ENCODE assay signal across 8 cellular contexts in the genomic region with DNA sequence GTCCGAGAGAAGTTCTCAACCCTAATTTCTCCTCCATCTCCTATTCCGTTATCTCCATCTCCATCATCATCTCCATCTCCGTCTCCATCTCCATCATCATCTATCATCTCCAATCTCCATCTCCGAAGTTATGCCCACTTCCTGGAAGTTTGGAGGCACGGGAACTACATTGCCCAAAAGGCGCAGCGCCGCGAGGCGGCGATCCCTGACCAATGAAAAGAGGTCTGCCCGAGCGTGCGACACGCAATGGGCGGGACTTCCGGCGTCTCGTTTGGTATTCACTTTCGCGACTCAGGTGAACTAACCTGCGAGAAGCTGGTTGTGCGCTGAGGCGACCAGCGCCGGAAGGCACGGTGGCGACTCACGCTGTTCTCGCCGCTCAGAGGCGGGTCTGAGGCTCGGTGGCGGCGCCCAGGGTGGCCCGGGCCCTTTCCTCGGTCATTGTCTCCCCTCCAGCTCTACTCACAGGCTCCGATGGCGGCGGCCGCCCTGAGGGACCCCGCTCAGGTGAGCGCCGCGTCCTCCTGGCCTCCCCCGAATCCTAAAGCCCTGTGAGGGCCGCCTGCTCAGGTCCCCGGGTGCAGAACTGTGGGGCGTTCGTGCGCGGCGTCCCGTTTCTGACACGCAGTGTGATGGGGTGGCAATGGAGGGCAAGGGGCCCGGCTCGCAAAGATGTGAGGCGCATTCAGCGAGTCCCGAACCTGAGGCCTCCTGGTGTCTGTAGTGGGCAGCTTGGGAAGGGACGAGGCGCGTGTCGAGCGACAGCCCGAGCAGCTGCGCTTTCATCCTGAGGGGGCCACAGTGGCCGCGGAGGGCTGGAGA. TPM values are rescaled to one million over a fixed set of nuclear protein-coding genes. Genes with fewer than 3 reads are reported as not detected.
DNase-seq lines count a peak whose midpoint lies in the region; ATAC-seq and TF ChIP-seq lines count a peak whose summit lies in the region.
"Not testable (repeated sequence)": the region's sequence is repeated elsewhere in the genome, so short reads cannot be mapped to it uniquely, and the experiment has no call there.

Gene ZNF419, plus strand, starts transcription at position 274 of the 822 bp plus-strand sequence. Its CDS starts 201 bp downstream, at position 475.

- H3K4me1 Mint-ChIP-seq in activated T-cell treated with anti-CD3 and anti-CD28 coated beads, Interleukin-2, amount 50 U/mL, for 4 hours (ENCODE audit: low read depth), result peaks cover 13% of the 10 kb centered on the region

- TF ChIP-seq POLR2A in esophagus squamous epithelium (IDR thresholded peaks at IDR 0.05), result peak in 2 of 4 donors; percentile 57 to 61

- in situ Hi-C loops in KBM-7 (cut with MboI; ENCODE audit: low pct_unique_long_range_greater_than_20kb, low sequenced_read_pairs), result not testable (repeated sequence)

- H3K27ac ChIP-seq in PC-9, result 0 out of 2 replicates have a peak within 1 kb of the TSS, but pooled peaks have one; percentile 53
- H3K27ac ChIP-seq in esophagus squamous epithelium, result peak within 1 kb of the TSS; percentile 79 to 91 (median 88)

- intact Hi-C loops in PC-9 (cut with micrococcal nuclease; ENCODE audit: unreplicated experiment), result loop anchor here (1.0 kb wide), 3 partner anchors 10 to 136 kb away; partner anchors contain the start of genes ZNF304, ZNF749 and ZNF772
- intact Hi-C loops in esophagus squamous epithelium (cut with DNase I), result not testable (repeated sequence)

- peaks cover 13% of the 10 kb centered on the region; the same call in 1 of the 2 replicates for H3K36me3 ChIP-seq in PC-9 (ENCODE audit: low read depth)
- peaks cover 4 to 33% (median 16%) of the 10 kb centered on the region in 3 donors for H3K36me3 ChIP-seq in esophagus squamous epithelium

- CTCF ChIA-PET in PC-9 (lab: Charles Lee), result not testable (repeated sequence)

- H3K4me3 ChIP-seq in PC-9, result peak within 1 kb of the TSS; percentile 98
- H3K4me3 ChIP-seq in esophagus squamous epithelium, result peak within 1 kb of the TSS; percentile 58 to 99 (median 86)

- POLR2A ChIA-PET in PC-9 (lab: Charles Lee; ENCODE audit: unreplicated experiment), result interaction anchor here (0.6 to 0.7 kb wide), 3 partner anchors 52 to 227 kb away, joined by 3 to 4 read pairs (median 3); no protein-coding TSS in a partner anchor

- not testable (repeated sequence) for H3K9me3 ChIP-seq in PC-9 (ENCODE audit: insufficient read depth, low read depth)
- H3K9me3 ChIP-seq in esophagus squamous epithelium, result peaks cover 0 to 25% (median 0%) of the 10 kb centered on the region in 3 donors

- peak; percentile 86 for ATAC-seq in GM21717 (IDR thresholded peaks at IDR 0.05; ENCODE audit: unreplicated experiment)
- peak; percentile 99 for ATAC-seq in activated T-cell treated with anti-CD3 and anti-CD28 coated beads, Interleukin-2, amount 50 U/mL, for 4 hours

- not testable (repeated sequence) for H3K4me1 ChIP-seq in PC-9 (replicated peaks; ENCODE audit: insufficient read depth); esophagus squamous epithelium

- peaks cover 29% of the 10 kb centered on the region for H3K9me3 Mint-ChIP-seq in activated T-cell treated with anti-CD3 and anti-CD28 coated beads, Interleukin-2, amount 50 U/mL, for 4 hours

- peak within 1 kb of the TSS; percentile 81 for H3K4me3 Mint-ChIP-seq in activated T-cell treated with anti-CD3 and anti-CD28 coated beads, Interleukin-2, amount 50 U/mL, for 4 hours

- not testable (repeated sequence) for TF ChIP-seq CTCF in PC-9 (conservative IDR thresholded peaks at IDR 0.05)
- peak in 1 of 6 experiments; percentile 13 for TF ChIP-seq CTCF in esophagus squamous epithelium (IDR thresholded peaks at IDR 0.05)

- H4K20me1 ChIP-seq in PC-9 (ENCODE audit: insufficient read depth), result not testable (repeated sequence)

- H3K4me2 ChIP-seq in PC-9, result peak within 1 kb of the TSS; percentile 76

- DNase-seq in DMS53 treated with DMSO at 0.1 percent for 48 hours (lab: John Stamatoyannopoulos, UW; ENCODE audit: unreplicated experiment), result peak; percentile 85
- DNase-seq in KBM-7, result peak; percentile 85
- peak; percentile 90 to 95 for DNase-seq in PC-9
- peak; percentile 93 for DNase-seq in activated T-cell treated with anti-CD3 and anti-CD28 coated beads, Interleukin-2, amount 50 U/mL, for 4 hours
- peak; percentile 49 for DNase-seq in esophagus squamous epithelium (lab: John Stamatoyannopoulos, UW)
- DNase-seq in myocyte (ENCODE audit: low read depth), result peak; percentile 89
- DNase-seq in stimulated activated CD8-positive, alpha-beta memory T cell treated with anti-CD3 and anti-CD28 coated beads, Interleukin-7, amount 100 ng/mL, for 24 hours (ENCODE audit: low read depth), result peak; percentile 90

- H2AFZ ChIP-seq in PC-9, result peak within 1 kb of the TSS; percentile 86

- not testable (repeated sequence) for H3K79me2 ChIP-seq in PC-9 (ENCODE audit: low read depth)

- 8 to 10% methylated on average over 3 to 4 of the region's 69 CpGs for WGBS in esophagus squamous epithelium, 2 donors

- TSS peak; percentile 36 for BruUV-seq in PC-9 (replicated peaks; lab: Mats Ljungman, UMichigan)

- peaks cover 38% of the 10 kb centered on the region for H3K36me3 Mint-ChIP-seq in activated T-cell treated with anti-CD3 and anti-CD28 coated beads, Interleukin-2, amount 50 U/mL, for 4 hours (ENCODE audit: insufficient read depth)

- H3K9me2 ChIP-seq in PC-9 (ENCODE audit: insufficient read depth), result not testable (repeated sequence)

- not testable (repeated sequence) for H3K27me3 Mint-ChIP-seq in activated T-cell treated with anti-CD3 and anti-CD28 coated beads, Interleukin-2, amount 50 U/mL, for 4 hours (ENCODE audit: low read depth)

- not testable (repeated sequence) for H3K27me3 ChIP-seq in PC-9 (ENCODE audit: insufficient read depth, low read depth); esophagus squamous epithelium

- H3F3A ChIP-seq in PC-9 (ENCODE audit: insufficient read depth, low read depth), result not testable (repeated sequence)

RNA-seq across cellular contexts. Expression of gene ZNF419, which starts in this region (rescaled TPM):
- 12.9 and 15.2 TPM in 2 replicates for total RNA-seq in PC-9 (2021)
- 1 to 10 TPM; 3.3 to 4.2 (median 3.9) TPM for total RNA-seq in activated T-cell treated with anti-CD3 and anti-CD28 coated beads, Interleukin-2, amount 50 U/mL, for 4 hours
- total RNA-seq in esophagus squamous epithelium, result 1 to 10 TPM in 3 of 4 donors, under 1 TPM in 1; 0.87 to 8.0 (median 3.3) TPM
- 12.3 and 14.0 TPM in 2 replicates for total RNA-seq in myocyte
- polyA plus RNA-seq in myocyte (2012), result 11.4 TPM

Comparison
In these comparisons a context has a peak if more than half of its experiments do, and no peak if none do; other contexts are left out.
1. Peak in every context shown above with its lines: DNase-seq, ATAC-seq, H3K4me3 ChIP-seq and H3K27ac ChIP-seq.